ENCODE assay signal across 22 cellular contexts in the genomic region with DNA sequence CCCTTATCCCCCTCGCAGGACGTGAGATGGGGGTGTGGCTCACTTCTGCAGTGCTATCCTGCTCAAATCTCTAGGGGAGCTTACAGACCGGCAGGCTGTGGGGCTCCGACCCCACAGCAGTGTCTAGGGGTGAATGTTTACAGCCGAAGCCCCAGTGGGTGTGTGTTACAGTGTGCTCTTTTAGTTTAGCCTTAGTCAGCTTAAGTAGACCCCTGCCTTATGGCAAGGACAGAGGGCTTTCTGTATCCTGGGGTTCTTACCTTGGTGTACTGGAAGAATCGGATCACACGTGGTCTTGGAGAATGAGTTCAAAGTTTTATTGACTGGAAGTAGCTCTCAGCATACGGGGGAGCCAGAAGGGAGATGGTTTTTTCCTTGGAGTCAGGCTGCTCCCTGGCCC.
"Had no signal": no experiment of that assay in that cellular context is flagged by ENCODE, and none has a peak within 500 bp of the region (broad histone marks: within the 10 kb centered on the region; RNA-seq: fewer than 3 reads in every experiment).

No MANE protein-coding gene starts in this region.

- H3K36me3 Mint-ChIP-seq: activated naive CD8-positive, alpha-beta T cell treated with anti-CD3 and anti-CD28 coated beads for 36 hours; natural killer cell had no signal

- H3K4me3 Mint-ChIP-seq: activated naive CD8-positive, alpha-beta T cell treated with anti-CD3 and anti-CD28 coated beads for 36 hours; activated T-cell treated with anti-CD3 and anti-CD28 coated beads, Interleukin-2, amount 50 U/mL, for 24 hours; activated T-helper 17 cell treated with anti-CD3 and anti-CD28 coated beads, Interleukin-2, amount 50 U/mL, for 72 hours; effector memory CD8-positive, alpha-beta T cell; WTC11 had no signal

- H3K4me1 Mint-ChIP-seq: activated CD4-positive, alpha-beta T cell treated with anti-CD3 and anti-CD28 coated beads for 36 hours; activated T-helper 17 cell treated with anti-CD3 and anti-CD28 coated beads, Interleukin-2, amount 50 U/mL, for 72 hours; natural killer cell had no signal

- ATAC-seq: activated CD4-positive, alpha-beta T cell treated with anti-CD3 and anti-CD28 coated beads for 36 hours; activated T-helper 17 cell treated with anti-CD3 and anti-CD28 coated beads, Interleukin-2, amount 50 U/mL, for 72 hours; effector memory CD8-positive, alpha-beta T cell; gastrocnemius medialis; natural killer cell; WTC11 had no signal

- DNase-seq: activated CD4-positive, alpha-beta T cell treated with anti-CD3 and anti-CD28 coated beads, Interleukin-2, amount 50 U/mL, for 4 hours; activated CD8-positive, alpha-beta memory T cell treated with anti-CD3 and anti-CD28 coated beads for 24 hours; activated CD8-positive, alpha-beta memory T cell treated with anti-CD3 and anti-CD28 coated beads, Interleukin-2, amount 50 U/mL, for 4 hours; activated naive CD8-positive, alpha-beta T cell treated with anti-CD3 and anti-CD28 coated beads for 36 hours; activated T-cell treated with anti-CD3 and anti-CD28 coated beads, Interleukin-2, amount 50 U/mL, for 24 hours; dorsolateral prefrontal cortex; effector memory CD8-positive, alpha-beta T cell; gastrocnemius medialis; head of caudate nucleus; hypothalamus; left ventricle myocardium inferior; mammary epithelial cell; midbrain; natural killer cell; ovary; spleen; stimulated activated CD4-positive, alpha-beta T cell treated with anti-CD3 and anti-CD28 coated beads, Interleukin-4, amount 100 ng/mL, for 1 hour; stimulated activated naive CD4-positive, alpha-beta T cell treated with Interleukin-2 at 50 U/mL for 16 hours; T1000 had no signal

- H3K9me3 Mint-ChIP-seq: activated naive CD8-positive, alpha-beta T cell treated with anti-CD3 and anti-CD28 coated beads for 36 hours; activated T-cell treated with anti-CD3 and anti-CD28 coated beads, Interleukin-2, amount 50 U/mL, for 24 hours; activated T-helper 17 cell treated with anti-CD3 and anti-CD28 coated beads, Interleukin-2, amount 50 U/mL, for 72 hours had no signal

- H3K27ac Mint-ChIP-seq: activated CD4-positive, alpha-beta T cell treated with anti-CD3 and anti-CD28 coated beads for 36 hours; activated naive CD8-positive, alpha-beta T cell treated with anti-CD3 and anti-CD28 coated beads for 36 hours; activated T-cell treated with anti-CD3 and anti-CD28 coated beads, Interleukin-2, amount 50 U/mL, for 24 hours; activated T-helper 17 cell treated with anti-CD3 and anti-CD28 coated beads, Interleukin-2, amount 50 U/mL, for 72 hours; effector memory CD8-positive, alpha-beta T cell; natural killer cell; WTC11 had no signal

- H3K27me3 Mint-ChIP-seq: activated naive CD8-positive, alpha-beta T cell treated with anti-CD3 and anti-CD28 coated beads for 36 hours had no signal
